ENCODE assay signal across 9 cellular contexts in the genomic region with DNA sequence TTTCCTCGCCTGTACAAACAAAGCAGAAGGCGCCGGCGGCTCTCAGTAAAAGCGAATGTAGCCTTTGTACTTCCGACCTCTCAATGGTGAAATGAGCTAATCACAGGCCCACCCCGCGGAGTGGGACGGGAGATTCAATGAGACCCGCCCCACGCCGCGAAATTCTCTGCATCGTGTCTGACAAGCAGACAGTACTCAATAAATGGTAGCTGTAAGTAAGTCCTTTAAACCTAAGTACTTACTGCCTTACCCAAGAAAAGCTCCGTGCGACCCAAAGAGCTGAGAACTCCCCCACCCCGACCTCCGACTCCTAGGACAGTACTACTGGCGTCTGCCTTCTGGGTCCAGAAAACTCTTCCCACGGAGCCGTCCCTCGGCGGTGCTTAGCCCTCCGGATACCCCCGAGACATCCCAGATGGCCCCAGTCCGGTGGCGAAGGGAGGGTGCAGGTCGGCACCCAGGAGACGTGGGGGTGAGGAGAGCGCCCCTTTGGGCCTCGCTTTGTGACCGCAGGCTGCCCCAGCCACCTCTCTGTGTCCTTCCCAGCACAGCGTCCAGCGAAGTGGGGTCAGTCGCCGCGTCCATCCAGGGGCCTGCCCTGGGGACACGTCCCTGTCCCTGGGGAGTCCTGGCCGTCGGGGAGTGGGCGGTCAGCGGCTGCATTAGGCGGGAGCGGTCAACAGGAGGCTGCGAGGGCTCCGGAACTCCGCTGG. TPM values are rescaled to one million over a fixed set of nuclear protein-coding genes. Genes with fewer than 3 reads are reported as not detected.
DNase-seq lines count a peak whose midpoint lies in the region; ATAC-seq and TF ChIP-seq lines count a peak whose summit lies in the region.
"Had no signal": no experiment of that assay in that cellular context is flagged by ENCODE, and none has a peak within 500 bp of the region (broad histone marks: within the 10 kb centered on the region; RNA-seq: fewer than 3 reads in every experiment).

No MANE protein-coding gene starts in this region.

- no peaks in the 10 kb centered on the region for H3K9me3 Mint-ChIP-seq in progenitor cell of endocrine pancreas (ENCODE audit: low read depth)

- peak overlapping the region; percentile 67 for H3K4me3 Mint-ChIP-seq in progenitor cell of endocrine pancreas (ENCODE audit: low read depth)

- H3K27ac ChIP-seq in RWPE2 (ENCODE audit: poor library complexity, severe bottlenecking), result no peak overlapping the region
- peak overlapping the region in 10 of 12 donors; percentile 67 to 89 (median 78) for H3K27ac ChIP-seq in heart left ventricle

- H3K36me3 ChIP-seq in GM06990 (ENCODE audit: control insufficient read depth, insufficient read depth, low read length), result no peaks in the 10 kb centered on the region
- no peaks in the 10 kb centered on the region for H3K36me3 ChIP-seq in RWPE2 (ENCODE audit: low read depth)
- H3K36me3 ChIP-seq in heart left ventricle, result peaks cover 0 to 2% (median 0%) of the 10 kb centered on the region in 9 donors
- H3K36me3 ChIP-seq: HAP-1 had no signal

- H3K27me3 Mint-ChIP-seq in progenitor cell of endocrine pancreas, result peaks cover 50% of the 10 kb centered on the region

- intact Hi-C loops in heart left ventricle (cut with DNase I), result loop anchor here (1.0 to 10.0 kb wide), 22 partner anchors 74 to 715 kb away; no protein-coding TSS in a partner anchor

- H3K27me3 ChIP-seq in GM06990 (replicated peaks; ENCODE audit: control insufficient read depth, insufficient read depth, low read length) (no peaks in the 10 kb centered on the region; the same call in 1 of the 2 replicates), RWPE2 (ENCODE audit: insufficient read depth, poor library complexity, severe bottlenecking) (peaks cover 22% of the 10 kb centered on the region), heart left ventricle (peaks cover 0 to 26% (median 0%) of the 10 kb centered on the region in 9 donors)

- DNase-seq in GM06990 (ENCODE audit: extremely low read depth, insufficient read length) (peak; percentile 18), RWPE2 (ENCODE audit: low spot score) (peak; percentile 51), heart left ventricle (peak in 2 of 5 donors; percentile 32 to 39), progenitor cell of endocrine pancreas (ENCODE audit: low spot score, unreplicated experiment) (no peak), DMS79 treated with DMSO at 0.1 percent for 48 hours (lab: John Stamatoyannopoulos, UW) (no peak), hepatic stellate cell (ENCODE audit: low spot score) (no peak)

- H3K4me1 Mint-ChIP-seq in progenitor cell of endocrine pancreas (ENCODE audit: low read depth), result peaks cover 10% of the 10 kb centered on the region

- no peak for TF ChIP-seq POLR2A in heart left ventricle (IDR thresholded peaks at IDR 0.05)

- H3K36me3 Mint-ChIP-seq in progenitor cell of endocrine pancreas (ENCODE audit: insufficient read depth), result no peaks in the 10 kb centered on the region

- H3K4me3 ChIP-seq in GM06990 (replicated peaks; ENCODE audit: low read depth, low read length), result no peak overlapping the region
- no peak overlapping the region for H3K4me3 ChIP-seq in RWPE2 (ENCODE audit: severe bottlenecking)
- H3K4me3 ChIP-seq in heart left ventricle, result peak overlapping the region in 11 of 12 donors; percentile 67 to 92 (median 79)
- H3K4me3 ChIP-seq: HAP-1 had no signal

- WGBS in heart left ventricle, 4 donors, result 45 to 77% (median 65%) methylated on average over 39 to 47 of the region's 47 CpGs

- ATAC-seq in RWPE2 (ENCODE audit: low read depth) (no peak), heart left ventricle (no peak), HG03139 (IDR thresholded peaks at IDR 0.05; ENCODE audit: unreplicated experiment) (no peak), HG03175 (IDR thresholded peaks at IDR 0.05; ENCODE audit: unreplicated experiment) (no peak)

- no peak overlapping the region for H3K27ac Mint-ChIP-seq in progenitor cell of endocrine pancreas

- H3K9me3 ChIP-seq in RWPE2 (ENCODE audit: severe bottlenecking) (no peaks in the 10 kb centered on the region), heart left ventricle (no peaks in the 10 kb centered on the region)
- H3K9me3 ChIP-seq: HAP-1 had no signal

- H3K4me1 ChIP-seq in RWPE2 (ENCODE audit: insufficient read depth, poor library complexity, severe bottlenecking) (no peaks in the 10 kb centered on the region), heart left ventricle (peaks cover 0 to 56% (median 22%) of the 10 kb centered on the region in 12 donors)
- H3K4me1 ChIP-seq: HAP-1 had no signal

- TF ChIP-seq CTCF in GM06990 (IDR thresholded peaks at IDR 0.05; ENCODE audit: insufficient read depth, low read length, poor library complexity, severe bottlenecking) (no peak), RWPE2 (IDR thresholded peaks at IDR 0.05; ENCODE audit: poor library complexity, severe bottlenecking) (no peak), heart left ventricle (IDR thresholded peaks at IDR 0.05) (no peak), progenitor cell of endocrine pancreas (IDR thresholded peaks at IDR 0.05; ENCODE audit: unreplicated experiment) (no peak)

RNA-seq across cellular contexts. Expression of a gene that starts 1.0 kb away (rescaled TPM):
- 100 to 1,000 TPM in 7 of 9 donors, 10 to 100 TPM in 2; 70.6 to 203 (median 130) TPM for total RNA-seq in heart left ventricle
- polyA plus RNA-seq in heart left ventricle, result 10 to 100 TPM; 56.4 to 71.4 TPM
- 4.2 and 4.6 TPM in 2 replicates for total RNA-seq in progenitor cell of endocrine pancreas

Comparison
In these comparisons a context has a peak if more than half of its experiments do, and no peak if none do; other contexts are left out.
1. DNase-seq: peak in GM06990 (single experiment) and RWPE2 (single experiment); none in progenitor cell of endocrine pancreas (single experiment), DMS79 treated with DMSO at 0.1 percent for 48 hours (single experiment) and hepatic stellate cell (single experiment).
2. H3K4me3 ChIP-seq: peak in heart left ventricle (11 of 12); none in GM06990 (single experiment) and RWPE2 (single experiment).
3. RNA of a gene that starts 1.0 kb away (total RNA-seq): 70.6 to 203 TPM in heart left ventricle; 4.2 to 4.6 TPM in progenitor cell of endocrine pancreas; every median in the first group is over 10 times any median in the second.